8 cellular contexts compared by ENCODE assay signal in genomic region chr10:73529089-73529832, GRCh38. TPM values are rescaled to one million over a fixed set of nuclear protein-coding genes. Genes with fewer than 3 reads are reported as not detected.
A peak's percentile ranks its signal among the peaks of the same experiment; 100 is the strongest.
DNase-seq lines count a peak whose midpoint lies in the region; ATAC-seq, FAIRE-seq and TF ChIP-seq lines count a peak whose summit lies in the region.

No MANE protein-coding gene starts in this region.

- H3K27me3 ChIP-seq in SK-N-SH (ENCODE audit: insufficient read depth) (no peaks in the 10 kb centered on the region), adrenal gland (no peaks in the 10 kb centered on the region), cardiac muscle cell (no peaks in the 10 kb centered on the region)

- no peaks in the 10 kb centered on the region for H3K9me3 ChIP-seq in SK-N-SH
- no peaks in the 10 kb centered on the region for H3K9me3 ChIP-seq in adrenal gland (replicated peaks in 1 of 3)
- H3K9me3 ChIP-seq in cardiac muscle cell (ENCODE audit: low read depth) = no peaks in the 10 kb centered on the region

- in situ Hi-C loops in GM13977 (cut with MboI; ENCODE audit: low pct_unique_long_range_greater_than_20kb, low sequenced_read_pairs, unreplicated experiment) = loop anchor here (25.0 kb wide), 1 partner anchor 208 kb away; the partner anchor contains the start of gene SEC24C

- H3K27ac ChIP-seq in SK-N-SH (ENCODE audit: low read depth in 2 of 2, low read length in 1 of 2) (no peak overlapping the region), adrenal gland (no peak overlapping the region), cardiac muscle cell (no peak overlapping the region)

- POLR2A ChIA-PET in SK-N-SH (lab: Yijun Ruan, JAX) = no interaction called here

- peak; percentile 95 for FAIRE-seq in A204.1 (lab: Jason Lieb, UNC)

- ATAC-seq in GM19035 (IDR thresholded peaks at IDR 0.05; ENCODE audit: unreplicated experiment) = no peak

- WGBS in SK-N-SH (ENCODE audit: low lambda C conversion rate) = 96% methylated on average over 5 of the region's 5 CpGs
- 96 to 99% (median 98%) methylated on average over 3 to 5 of the region's 5 CpGs for WGBS in adrenal gland, 4 donors

- DNase-seq in GM13977 (ENCODE audit: low spot score) = peak; percentile 79
- DNase-seq in NCI-H1092 treated with DMSO at 0.1 percent for 48 hours (lab: John Stamatoyannopoulos, UW) = peak; percentile 73
- DNase-seq in SK-N-SH = peak; percentile 75
- DNase-seq in adrenal gland = peak; percentile 43 to 74 (median 66)
- DNase-seq in cardiac muscle cell (ENCODE audit: low read depth in 1 of 2, low spot score in 1 of 2) = peak; percentile 87
- DNase-seq in putamen (ENCODE audit: low spot score) = peak; percentile 65

- peaks cover 7 to 10% of the 10 kb centered on the region in 2 experiments for H3K36me3 ChIP-seq in SK-N-SH (replicated peaks in 1 of 2; ENCODE audit: control insufficient read depth in 1 of 2, insufficient read depth in 2 of 2, low read length in 1 of 2)
- H3K36me3 ChIP-seq in adrenal gland (replicated peaks in 1 of 2) = no peaks in the 10 kb centered on the region
- H3K36me3 ChIP-seq in cardiac muscle cell = peaks cover 10% of the 10 kb centered on the region

- peak; percentile 72 for TF ChIP-seq CTCF in GM13977 (IDR thresholded peaks at IDR 0.05; ENCODE audit: extremely low read depth, insufficient read depth, missing control alignments)
- TF ChIP-seq CTCF in SK-N-SH (IDR thresholded peaks at IDR 0.05) = peak; percentile 91
- peak; percentile 85 to 91 (median 86) for TF ChIP-seq CTCF in adrenal gland (IDR thresholded peaks at IDR 0.05)
- TF ChIP-seq CTCF in cardiac muscle cell (IDR thresholded peaks at IDR 0.05; ENCODE audit: low read depth, low read length) = peak; percentile 76

- H3K4me1 ChIP-seq in SK-N-SH (ENCODE audit: control insufficient read depth in 1 of 2, insufficient read depth in 2 of 2, low read depth in 1 of 2, low read length in 1 of 2) (no peaks in the 10 kb centered on the region), adrenal gland (replicated peaks in 1 of 2) (no peaks in the 10 kb centered on the region), cardiac muscle cell (ENCODE audit: low read depth) (no peaks in the 10 kb centered on the region)

- H3K9me2 ChIP-seq in SK-N-SH = no peaks in the 10 kb centered on the region

- TF ChIP-seq POLR2A in adrenal gland (IDR thresholded peaks at IDR 0.05) = no peak

- no peak for TF ChIP-seq EP300 in SK-N-SH (IDR thresholded peaks at IDR 0.05; ENCODE audit: borderline replicate concordance in 1 of 2, low read depth in 1 of 2, low read length in 1 of 2)

- H3K79me2 ChIP-seq in SK-N-SH (ENCODE audit: insufficient read depth) = no peaks in the 10 kb centered on the region

- intact Hi-C loops in adrenal gland (cut with DNase I) = loop anchor here in 1 of 2 donors (2.0 kb wide), 1 partner anchor 116 kb away; no protein-coding TSS in a partner anchor

- H4K20me1 ChIP-seq in SK-N-SH (ENCODE audit: insufficient read depth) = no peaks in the 10 kb centered on the region

- no peaks in the 10 kb centered on the region for H3F3A ChIP-seq in SK-N-SH (replicated peaks; ENCODE audit: insufficient read depth)

- CTCF ChIA-PET in SK-N-SH (lab: Yijun Ruan, JAX) = interaction anchor here (0.6 to 6.3 kb wide), 35 partner anchors 9 to 636 kb away, joined by 3 to 216 read pairs (median 4); partner anchors contain the start of genes MYOZ1, PPP3CB and USP54

- H3K4me2 ChIP-seq in SK-N-SH = no peak overlapping the region

- TF ChIP-seq RAD21 in SK-N-SH (IDR thresholded peaks at IDR 0.05; ENCODE audit: low read length) = peak; percentile 95

- H3K4me3 ChIP-seq in SK-N-SH (ENCODE audit: low read depth in 2 of 2, low read length in 1 of 2) (no peak overlapping the region; a peak in 1 of 4 replicates), adrenal gland (no peak overlapping the region), cardiac muscle cell (no peak overlapping the region)

- H2AFZ ChIP-seq in SK-N-SH (ENCODE audit: low read depth) = no peak overlapping the region

- no peak overlapping the region for H3K9ac ChIP-seq in SK-N-SH

TF ChIP-seq in SK-N-SH, 30 proteins besides CTCF, POLR2A, EP300 and RAD21:
- TF ChIP-seq ZBTB33 (IDR thresholded peaks at IDR 0.05; ENCODE audit: borderline replicate concordance, low read depth) (no peak), SMC3 (IDR thresholded peaks at IDR 0.05; ENCODE audit: low read depth, low read length) (peak; percentile 94)

RNA-seq across cellular contexts. Expression of gene PPP3CB, which starts 33.4 kb away (rescaled TPM):
- polyA plus RNA-seq in SK-N-SH (2012; rRNA removed) (14.5 and 18.4 TPM in 2 replicates), adrenal gland (10 to 100 TPM; 28.9 to 60.6 (median 36.3) TPM), cardiac muscle cell (13.3 and 14.3 TPM in 2 replicates)
- polyA plus RNA-seq in SK-N-SH (2012; cell fraction: cytosol; rRNA removed) = 22.6 and 25.8 TPM in 2 replicates
- 12.3 and 20.0 TPM in 2 replicates for polyA plus RNA-seq in SK-N-SH (2012; cell fraction: nucleus; rRNA removed)
- total RNA-seq in adrenal gland (10 to 100 TPM; 26.7 to 59.0 (median 50.4) TPM), cardiac muscle cell (22.6 and 45.2 TPM in 2 replicates)
